1 cellular context compared by ENCODE assay signal in the genomic region with DNA sequence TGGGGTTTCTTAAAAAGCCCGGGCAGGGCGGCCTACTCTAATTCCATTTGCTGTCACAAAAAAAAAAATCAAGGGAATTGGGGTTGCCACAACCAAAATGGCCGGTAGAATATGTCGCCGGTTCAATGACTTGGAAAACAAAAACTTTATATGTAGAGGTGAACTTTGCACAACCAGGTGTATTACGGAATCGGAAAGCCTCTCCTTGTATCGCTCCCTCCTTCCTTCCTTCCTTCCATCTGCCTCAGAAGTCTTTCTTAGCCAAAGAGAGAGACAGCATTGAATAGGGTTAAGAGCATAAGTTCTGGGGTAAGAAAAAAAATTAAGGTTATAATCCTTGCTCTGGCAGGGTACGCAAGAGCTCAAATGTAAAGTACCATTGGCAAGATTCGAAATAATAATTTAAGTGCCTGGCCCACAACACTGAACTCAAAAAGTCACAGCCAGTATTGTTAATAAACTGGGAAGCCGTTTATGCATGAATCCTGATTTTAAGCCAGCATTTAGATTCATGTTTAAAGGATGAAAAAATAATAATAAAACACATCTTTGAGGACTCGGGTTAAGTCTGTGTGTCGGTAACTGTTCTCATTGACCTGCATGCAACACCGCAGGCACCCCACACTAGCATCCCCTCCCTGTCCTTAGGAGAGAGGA.
TF ChIP-seq lines count a peak whose summit lies in the region.

No MANE protein-coding gene starts in this region.

TF ChIP-seq in HEK293, 187 proteins besides CTCF, POLR2A, EP300 and RAD21 (continued from another document):
- TF ChIP-seq, protein P1, sequence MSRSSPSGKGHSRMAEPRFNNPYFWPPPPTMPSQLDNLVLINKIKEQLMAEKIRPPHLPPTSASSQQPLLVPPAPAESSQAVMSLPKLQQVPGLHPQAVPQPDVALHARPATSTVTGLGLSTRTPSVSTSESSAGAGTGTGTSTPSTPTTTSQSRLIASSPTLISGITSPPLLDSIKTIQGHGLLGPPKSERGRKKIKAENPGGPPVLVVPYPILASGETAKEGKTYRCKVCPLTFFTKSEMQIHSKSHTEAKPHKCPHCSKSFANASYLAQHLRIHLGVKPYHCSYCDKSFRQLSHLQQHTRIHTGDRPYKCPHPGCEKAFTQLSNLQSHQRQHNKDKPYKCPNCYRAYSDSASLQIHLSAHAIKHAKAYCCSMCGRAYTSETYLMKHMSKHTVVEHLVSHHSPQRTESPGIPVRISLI (tag by site-specific recombination; IDR thresholded peaks at IDR 0.05), result 0 out of 2 replicates have a peak, but pooled peaks have one; percentile 55
- TF ChIP-seq ZNF416 (tag by site-specific recombination; IDR thresholded peaks at IDR 0.05) (no peak), PRDM10 (tag by site-specific recombination; IDR thresholded peaks at IDR 0.05) (peak; percentile 82), ZNF777 (tag by site-specific recombination; IDR thresholded peaks at IDR 0.05; ENCODE audit: borderline replicate concordance) (no peak), ZNF2 (tag by site-specific recombination; IDR thresholded peaks at IDR 0.05) (no peak), ZNF561 (tag by site-specific recombination; IDR thresholded peaks at IDR 0.05; ENCODE audit: borderline replicate concordance) (peak; percentile 27), ZNF335 (tag by site-specific recombination; conservative IDR thresholded peaks at IDR 0.05) (peak; percentile 83)
- TF ChIP-seq, protein P2, sequence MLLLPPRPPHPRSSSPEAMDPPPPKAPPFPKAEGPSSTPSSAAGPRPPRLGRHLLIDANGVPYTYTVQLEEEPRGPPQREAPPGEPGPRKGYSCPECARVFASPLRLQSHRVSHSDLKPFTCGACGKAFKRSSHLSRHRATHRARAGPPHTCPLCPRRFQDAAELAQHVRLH (tag by site-specific recombination; IDR thresholded peaks at IDR 0.05), result peak; percentile 50; the same call in 1 of the 2 replicates
- TF ChIP-seq, protein P3, sequence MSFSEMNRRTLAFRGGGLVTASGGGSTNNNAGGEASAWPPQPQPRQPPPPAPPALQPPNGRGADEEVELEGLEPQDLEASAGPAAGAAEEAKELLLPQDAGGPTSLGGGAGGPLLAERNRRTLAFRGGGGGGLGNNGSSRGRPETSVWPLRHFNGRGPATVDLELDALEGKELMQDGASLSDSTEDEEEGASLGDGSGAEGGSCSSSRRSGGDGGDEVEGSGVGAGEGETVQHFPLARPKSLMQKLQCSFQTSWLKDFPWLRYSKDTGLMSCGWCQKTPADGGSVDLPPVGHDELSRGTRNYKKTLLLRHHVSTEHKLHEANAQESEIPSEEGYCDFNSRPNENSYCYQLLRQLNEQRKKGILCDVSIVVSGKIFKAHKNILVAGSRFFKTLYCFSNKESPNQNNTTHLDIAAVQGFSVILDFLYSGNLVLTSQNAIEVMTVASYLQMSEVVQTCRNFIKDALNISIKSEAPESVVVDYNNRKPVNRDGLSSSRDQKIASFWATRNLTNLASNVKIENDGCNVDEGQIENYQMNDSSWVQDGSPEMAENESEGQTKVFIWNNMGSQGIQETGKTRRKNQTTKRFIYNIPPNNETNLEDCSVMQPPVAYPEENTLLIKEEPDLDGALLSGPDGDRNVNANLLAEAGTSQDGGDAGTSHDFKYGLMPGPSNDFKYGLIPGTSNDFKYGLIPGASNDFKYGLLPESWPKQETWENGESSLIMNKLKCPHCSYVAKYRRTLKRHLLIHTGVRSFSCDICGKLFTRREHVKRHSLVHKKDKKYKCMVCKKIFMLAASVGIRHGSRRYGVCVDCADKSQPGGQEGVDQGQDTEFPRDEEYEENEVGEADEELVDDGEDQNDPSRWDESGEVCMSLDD (tag by site-specific recombination; IDR thresholded peaks at IDR 0.05), result no peak
- TF ChIP-seq, protein P4, sequence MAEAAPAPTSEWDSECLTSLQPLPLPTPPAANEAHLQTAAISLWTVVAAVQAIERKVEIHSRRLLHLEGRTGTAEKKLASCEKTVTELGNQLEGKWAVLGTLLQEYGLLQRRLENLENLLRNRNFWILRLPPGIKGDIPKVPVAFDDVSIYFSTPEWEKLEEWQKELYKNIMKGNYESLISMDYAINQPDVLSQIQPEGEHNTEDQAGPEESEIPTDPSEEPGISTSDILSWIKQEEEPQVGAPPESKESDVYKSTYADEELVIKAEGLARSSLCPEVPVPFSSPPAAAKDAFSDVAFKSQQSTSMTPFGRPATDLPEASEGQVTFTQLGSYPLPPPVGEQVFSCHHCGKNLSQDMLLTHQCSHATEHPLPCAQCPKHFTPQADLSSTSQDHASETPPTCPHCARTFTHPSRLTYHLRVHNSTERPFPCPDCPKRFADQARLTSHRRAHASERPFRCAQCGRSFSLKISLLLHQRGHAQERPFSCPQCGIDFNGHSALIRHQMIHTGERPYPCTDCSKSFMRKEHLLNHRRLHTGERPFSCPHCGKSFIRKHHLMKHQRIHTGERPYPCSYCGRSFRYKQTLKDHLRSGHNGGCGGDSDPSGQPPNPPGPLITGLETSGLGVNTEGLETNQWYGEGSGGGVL (tag by site-specific recombination; IDR thresholded peaks at IDR 0.05), result peak; percentile 18; the same call in 1 of the 2 replicates
